ENCODE assay signal across 8 cellular contexts in the genomic region with DNA sequence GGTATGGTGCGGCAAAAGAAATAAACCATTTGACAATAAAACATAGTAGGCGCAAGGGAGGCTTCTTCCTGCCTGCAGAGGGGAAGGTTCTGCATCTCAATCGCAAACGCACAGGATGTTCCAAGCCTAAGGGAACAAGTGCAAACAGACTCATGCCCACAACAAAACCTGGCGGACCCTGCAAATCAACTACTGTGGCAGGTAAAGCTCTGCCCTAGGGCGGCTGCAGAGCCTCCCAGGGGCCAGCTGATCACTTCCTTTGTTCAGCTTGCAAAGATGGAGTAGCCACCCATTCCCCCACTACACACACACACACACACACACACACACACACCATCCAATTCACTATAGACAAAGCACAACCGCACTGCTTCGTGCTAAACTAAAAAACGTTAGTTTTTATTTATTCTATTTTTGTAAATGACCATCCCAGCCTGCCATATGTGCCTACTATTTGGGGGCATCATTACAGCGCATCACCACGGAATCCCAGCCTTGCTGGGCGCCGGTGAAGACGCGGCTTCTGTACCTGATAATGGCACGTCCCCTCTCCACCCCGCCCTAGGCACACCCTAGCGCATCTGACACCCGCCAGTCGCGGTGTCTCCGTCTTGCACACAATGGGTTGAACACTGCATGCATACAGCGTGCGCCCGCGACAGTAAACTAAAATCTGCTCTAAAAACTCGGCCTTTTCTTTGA. TPM values are rescaled to one million over a fixed set of nuclear protein-coding genes. Genes with fewer than 3 reads are reported as not detected.
DNase-seq lines count a peak whose midpoint lies in the region; ATAC-seq and TF ChIP-seq lines count a peak whose summit lies in the region.
"Had no signal": no experiment of that assay in that cellular context is flagged by ENCODE, and none has a peak within 500 bp of the region (broad histone marks: within the 10 kb centered on the region; RNA-seq: fewer than 3 reads in every experiment).

No MANE protein-coding gene starts in this region.

- no peak for ATAC-seq in heart right ventricle
- no peak for ATAC-seq in GM18907 (IDR thresholded peaks at IDR 0.05; ENCODE audit: unreplicated experiment)
- ATAC-seq in HG02885 (IDR thresholded peaks at IDR 0.05; ENCODE audit: poor library complexity, unreplicated experiment) = no peak

- no peaks in the 10 kb centered on the region for H3K27me3 ChIP-seq in H7 (ENCODE audit: control insufficient read depth, insufficient read depth, low read length)
- H3K27me3 ChIP-seq in Peyer's patch = no peaks in the 10 kb centered on the region
- peaks cover 0 to 49% (median 6%) of the 10 kb centered on the region in 7 donors for H3K27me3 ChIP-seq in heart right ventricle

- no peak for TF ChIP-seq POLR2A in Peyer's patch (IDR thresholded peaks at IDR 0.05)

- no peak for TF ChIP-seq CTCF in Peyer's patch (IDR thresholded peaks at IDR 0.05)
- no peak for TF ChIP-seq CTCF in heart right ventricle (IDR thresholded peaks at IDR 0.05)

- DNase-seq in H7 (peak; percentile 68), Peyer's patch (no peak), heart right ventricle (no peak), skeletal muscle cell (ENCODE audit: low read depth) (no peak), OCI-M2 (lab: John Stamatoyannopoulos, UW; ENCODE audit: unreplicated experiment) (no peak)
- DNase-seq: activated CD8-positive, alpha-beta memory T cell treated with anti-CD3 and anti-CD28 coated beads, Interleukin-2, amount 50 U/mL, for 48 hours had no signal

- H3K27ac ChIP-seq in Peyer's patch (peak overlapping the region in 3 of 4 donors; percentile 70 to 91 (median 78)), heart right ventricle (peak overlapping the region in 2 of 10 donors; percentile 91 to 92)

- H3K9me3 ChIP-seq in Peyer's patch (no peaks in the 10 kb centered on the region), heart right ventricle (no peaks in the 10 kb centered on the region)

- peaks cover 0 to 18% (median 0%) of the 10 kb centered on the region in 4 donors for H3K4me1 ChIP-seq in Peyer's patch
- peaks cover 0 to 56% (median 26%) of the 10 kb centered on the region in 9 donors for H3K4me1 ChIP-seq in heart right ventricle

- WGBS in heart right ventricle, 2 donors = 13 to 16% methylated on average over 27 of the region's 27 CpGs

- intact Hi-C loops in heart right ventricle (cut with DNase I) = loop anchor here in 9 of 10 donors (5.0 to 10.0 kb wide), 6 partner anchors 50 to 227 kb away; no protein-coding TSS in a partner anchor

- peak overlapping the region; percentile 93 for H3K4me3 ChIP-seq in H7 (ENCODE audit: insufficient read depth, low read depth, low read length)
- H3K4me3 ChIP-seq in Peyer's patch = peak overlapping the region in 2 of 4 donors; percentile 65 to 83
- peak overlapping the region in 9 of 10 donors; percentile 52 to 86 (median 81) for H3K4me3 ChIP-seq in heart right ventricle
- peak overlapping the region; percentile 73 for H3K4me3 ChIP-seq in skeletal muscle cell (ENCODE audit: low read depth, low read length)

- H3K36me3 ChIP-seq in H7 (replicated peaks; ENCODE audit: control insufficient read depth, insufficient read depth, low read length) (no peaks in the 10 kb centered on the region), Peyer's patch (no peaks in the 10 kb centered on the region), heart right ventricle (no peaks in the 10 kb centered on the region)

RNA-seq across cellular contexts. Expression of a gene that starts 57.6 kb away (rescaled TPM):
- total RNA-seq in H7 (2014; rRNA removed; shearing (Covaris generic)) = 184 and 312 TPM in 2 replicates
- total RNA-seq in Peyer's patch (10 to 100 TPM in 3 of 4 donors, 1 to 10 TPM in 1; 7.4 to 42.1 (median 21.8) TPM), heart right ventricle (10 to 100 TPM; 16.6 to 27.4 (median 21.0) TPM)
- 10 to 100 TPM; 15.2 to 15.8 TPM for polyA plus RNA-seq in heart right ventricle
